ENCODE assay signal across 8 cellular contexts in the genomic region with DNA sequence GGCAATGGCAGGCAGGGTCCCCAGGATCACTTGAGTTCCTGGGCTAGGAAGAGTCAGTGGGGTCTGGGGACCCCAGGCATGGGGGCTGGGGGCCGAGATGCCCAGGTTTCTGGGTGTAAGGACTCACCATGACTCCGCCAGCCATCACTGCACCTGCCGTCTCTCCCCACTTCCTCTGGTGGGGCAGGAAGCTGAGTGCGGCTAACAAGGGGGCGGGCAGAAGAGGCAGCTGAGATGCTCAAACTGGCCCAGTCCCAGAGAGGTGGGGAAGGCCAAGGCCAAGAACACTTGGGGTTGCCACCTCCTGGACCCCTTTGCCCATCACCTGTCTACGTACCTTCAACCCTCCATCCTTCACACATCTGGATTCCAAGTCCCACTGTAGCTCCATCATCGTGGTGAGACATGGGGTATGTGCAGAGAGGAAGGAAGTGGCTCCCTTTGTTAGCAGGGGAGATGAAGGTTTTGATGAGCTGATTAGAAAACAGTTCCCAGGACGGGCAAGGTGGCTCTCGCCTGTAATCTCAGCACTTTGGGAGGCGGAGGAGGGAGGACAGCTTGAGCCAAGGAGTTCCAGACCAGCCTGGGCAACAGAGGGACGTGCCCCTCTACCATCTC. TPM values are rescaled to one million over a fixed set of nuclear protein-coding genes. Genes with fewer than 3 reads are reported as not detected.
DNase-seq lines count a peak whose midpoint lies in the region; ATAC-seq and TF ChIP-seq lines count a peak whose summit lies in the region.

A gene with protein sequence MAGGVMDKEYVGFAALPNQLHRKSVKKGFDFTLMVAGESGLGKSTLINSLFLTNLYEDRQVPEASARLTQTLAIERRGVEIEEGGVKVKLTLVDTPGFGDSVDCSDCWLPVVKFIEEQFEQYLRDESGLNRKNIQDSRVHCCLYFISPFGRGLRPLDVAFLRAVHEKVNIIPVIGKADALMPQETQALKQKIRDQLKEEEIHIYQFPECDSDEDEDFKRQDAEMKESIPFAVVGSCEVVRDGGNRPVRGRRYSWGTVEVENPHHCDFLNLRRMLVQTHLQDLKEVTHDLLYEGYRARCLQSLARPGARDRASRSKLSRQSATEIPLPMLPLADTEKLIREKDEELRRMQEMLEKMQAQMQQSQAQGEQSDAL (minus strand): TSS at position 164 of the 618 bp plus-strand sequence. CDS start 19 bp downstream, at position 145.

- intact Hi-C loops in ascending aorta (cut with DNase I), result loop anchor here (2.0 kb wide), 1 partner anchor 20 kb away; no protein-coding TSS in a partner anchor

- no peak within 1 kb of the TSS for H3K4me3 ChIP-seq in ascending aorta

- H3K36me3 ChIP-seq in ascending aorta, result no peaks in the 10 kb centered on the region

- H3K9me3 Mint-ChIP-seq in effector memory CD8-positive, alpha-beta T cell, result no peaks in the 10 kb centered on the region
- no peaks in the 10 kb centered on the region for H3K9me3 Mint-ChIP-seq in HFFc6

- H3K36me3 Mint-ChIP-seq in effector memory CD8-positive, alpha-beta T cell (ENCODE audit: insufficient read depth), result peaks cover 29% of the 10 kb centered on the region
- H3K36me3 Mint-ChIP-seq in HFFc6 (ENCODE audit: low read depth), result peaks cover 5% of the 10 kb centered on the region

- H3K4me1 Mint-ChIP-seq in effector memory CD8-positive, alpha-beta T cell (ENCODE audit: low read depth in 2 of 2), result peaks cover 48 to 57% of the 10 kb centered on the region in 2 donors
- H3K4me1 Mint-ChIP-seq in HFFc6 (ENCODE audit: low read depth), result peaks cover 17% of the 10 kb centered on the region

- H3K27ac ChIP-seq in ascending aorta, result no peak within 1 kb of the TSS

- TF ChIP-seq CTCF in ascending aorta (IDR thresholded peaks at IDR 0.05) (no peak), HFFc6 (IDR thresholded peaks at IDR 0.05) (no peak)

- peak; percentile 88 for DNase-seq in GM19240 (ENCODE audit: insufficient read length, low spot score)
- peak; percentile 72 for DNase-seq in activated CD4-positive, CD25-positive, alpha-beta regulatory T cell treated with anti-CD3 and anti-CD28 coated beads, Interleukin-2, amount 50 U/mL, for 72 hours
- peak; percentile 67 to 75 (median 71) for DNase-seq in effector memory CD8-positive, alpha-beta T cell
- DNase-seq in stimulated activated CD8-positive, alpha-beta memory T cell treated with anti-CD3 and anti-CD28 coated beads, Interleukin-2, amount 100 ng/mL, for 48 hours (ENCODE audit: low read depth in 2 of 2), result peak; percentile 59 to 67
- no peak for DNase-seq in DMS 273 treated with DMSO at 0.1 percent for 48 hours (lab: John Stamatoyannopoulos, UW)
- DNase-seq in ascending aorta (ENCODE audit: low spot score in 2 of 2), result no peak
- no peak for DNase-seq in HFFc6

- peaks cover 5 to 8% of the 10 kb centered on the region in 2 donors for H3K4me1 ChIP-seq in ascending aorta

- peak within 1 kb of the TSS; percentile 97 to 100 for H3K27ac Mint-ChIP-seq in effector memory CD8-positive, alpha-beta T cell
- H3K27ac Mint-ChIP-seq in HFFc6, result no peak within 1 kb of the TSS

- peak within 1 kb of the TSS; percentile 97 to 100 for H3K4me3 Mint-ChIP-seq in effector memory CD8-positive, alpha-beta T cell
- no peak within 1 kb of the TSS for H3K4me3 Mint-ChIP-seq in HFFc6

- peak; percentile 42 for ATAC-seq in effector memory CD8-positive, alpha-beta T cell (replicated peaks)
- ATAC-seq in HG03342 (IDR thresholded peaks at IDR 0.05; ENCODE audit: unreplicated experiment), result no peak

- no peaks in the 10 kb centered on the region for H3K9me3 ChIP-seq in ascending aorta

- no peaks in the 10 kb centered on the region for H3K27me3 ChIP-seq in ascending aorta

- H3K27me3 Mint-ChIP-seq in effector memory CD8-positive, alpha-beta T cell, result no peaks in the 10 kb centered on the region
- no peaks in the 10 kb centered on the region; the same call in 1 of the 2 replicates for H3K27me3 Mint-ChIP-seq in HFFc6 (ENCODE audit: insufficient read depth)

RNA-seq across cellular contexts. Expression of the gene that starts here (rescaled TPM):
- total RNA-seq in ascending aorta, result not detected
- 1 to 10 TPM; 1.5 to 2.8 (median 1.8) TPM for total RNA-seq in HFFc6 (2021; fragmentation: NEBNext Ultra II Directional; extraction: Animal tissue kit (Norgen Biotek cat#: 25700))

Comparison
In these comparisons a context has a peak if more than half of its experiments do, and no peak if none do; other contexts are left out.
1. DNase-seq: peak in GM19240 (single experiment), activated CD4-positive, CD25-positive, alpha-beta regulatory T cell treated with anti-CD3 and anti-CD28 coated beads, Interleukin-2, amount 50 U/mL, for 72 hours (single experiment), effector memory CD8-positive, alpha-beta T cell (3 of 3) and stimulated activated CD8-positive, alpha-beta memory T cell treated with anti-CD3 and anti-CD28 coated beads, Interleukin-2, amount 100 ng/mL, for 48 hours (2 of 2); none in DMS 273 treated with DMSO at 0.1 percent for 48 hours (single experiment), ascending aorta (0 of 2) and HFFc6 (single experiment).